ENCODE assay signal across 9 cellular contexts in genomic region chr21:44517175-44517899, GRCh38. TPM values are rescaled to one million over a fixed set of nuclear protein-coding genes. Genes with fewer than 3 reads are reported as not detected.
A peak's percentile ranks its signal among the peaks of the same experiment; 100 is the strongest.
DNase-seq lines count a peak whose midpoint lies in the region; ATAC-seq, FAIRE-seq and TF ChIP-seq lines count a peak whose summit lies in the region.
"Had no signal": no experiment of that assay in that cellular context is flagged by ENCODE, and none has a peak within 500 bp of the region (broad histone marks: within the 10 kb centered on the region; RNA-seq: fewer than 3 reads in every experiment).

No MANE protein-coding gene starts in this region.

- no peak overlapping the region for H3K18ac ChIP-seq in H1 (ENCODE audit: extremely low read depth, low read length)

- no peaks in the 10 kb centered on the region for H3K27me3 ChIP-seq in H1 (replicated peaks in 1 of 4; ENCODE audit: control insufficient read depth in 3 of 4, extremely low read depth in 1 of 4, insufficient read depth in 3 of 4, low read length in 3 of 4)

- no peak overlapping the region for H4K8ac ChIP-seq in H1 (ENCODE audit: extremely low read depth, insufficient read depth, low read length)

- H4K5ac ChIP-seq in H1 (ENCODE audit: insufficient read length, low read depth, low read length) = no peak overlapping the region

- DNase-seq in stimulated activated CD4-positive, alpha-beta T cell treated with anti-CD3 and anti-CD28 coated beads, Interleukin-15, amount 100 ng/mL, for 24 hours = peak; percentile 50
- DNase-seq in stimulated activated CD4-positive, alpha-beta T cell treated with anti-CD3 and anti-CD28 coated beads, Interleukin-12 subunit alpha, Interleukin-12 subunit beta, amount 100 ng/mL, for 4 hours = no peak
- DNase-seq in NCI-H82 treated with DMSO at 0.1 percent for 48 hours (lab: John Stamatoyannopoulos, UW; ENCODE audit: unreplicated experiment) (peak; percentile 79), H1 (ENCODE audit: low read depth in 1 of 2, low spot score in 2 of 2) (no peak), superior temporal gyrus (ENCODE audit: extremely low spot score) (peak; percentile 63), frontal cortex (ENCODE audit: low spot score in 2 of 2) (no peak)

- no peak overlapping the region for H3K23ac ChIP-seq in H1 (ENCODE audit: insufficient read length)

- H3K23me2 ChIP-seq in H1 (ENCODE audit: low read depth, low read length) = peaks cover 2% of the 10 kb centered on the region; the same call in 1 of the 2 replicates

- H3K14ac ChIP-seq in H1 (ENCODE audit: insufficient read length) = no peak overlapping the region

- peak overlapping the region; percentile 79 for H2BK5ac ChIP-seq in H1 (ENCODE audit: low read depth, low read length)

- H3K79me1 ChIP-seq in H1 (ENCODE audit: low read depth, low read length) = no peaks in the 10 kb centered on the region

- TF ChIP-seq POLR2A in H1 (IDR thresholded peaks at IDR 0.05; ENCODE audit: control extremely low read depth in 1 of 2, low read depth in 2 of 2, low read length in 2 of 2) = peak in 1 of 2 experiments; percentile 31; a peak in 1 of 3 replicates

- no peak for TF ChIP-seq CTCF in H1 (IDR thresholded peaks at IDR 0.05; ENCODE audit: control extremely low read depth in 1 of 3, insufficient read depth in 1 of 3, low read depth in 1 of 3, low read length in 3 of 3)

- H2BK120ac ChIP-seq in H1 (replicated peaks; ENCODE audit: low read depth, low read length) = no peak overlapping the region

- no peak overlapping the region for H3K27ac ChIP-seq in H1 (ENCODE audit: low read depth, low read length)

- CTCF ChIA-PET in H1 (lab: Charles Lee; ENCODE audit: partially characterized antibody) = interaction anchor here (1.1 to 1.4 kb wide), 3 partner anchors 9 to 276 kb away, joined by 3 to 5 read pairs (median 3); no protein-coding TSS in a partner anchor

- no peak overlapping the region for H3K4me3 ChIP-seq in H1 (ENCODE audit: extremely low read depth in 1 of 4, insufficient read depth in 2 of 4, low read depth in 3 of 4, low read length in 4 of 4)

- no peak overlapping the region for H3K56ac ChIP-seq in H1 (replicated peaks; ENCODE audit: insufficient read length, low read depth, low read length)

- H4K20me1 ChIP-seq in H1 (replicated peaks in 1 of 2; ENCODE audit: control insufficient read depth in 1 of 2, insufficient read depth in 2 of 2, low read length in 2 of 2) = no peaks in the 10 kb centered on the region

- no peak for ATAC-seq in HG03135 (IDR thresholded peaks at IDR 0.05; ENCODE audit: unreplicated experiment)
- ATAC-seq in HG03108 (IDR thresholded peaks at IDR 0.05; ENCODE audit: unreplicated experiment) = no peak

- peak overlapping the region; percentile 6; the same call in 1 of the 2 replicates for H2AK5ac ChIP-seq in H1 (ENCODE audit: low read depth, low read length)

- H3K4me2 ChIP-seq in H1 (ENCODE audit: insufficient read depth in 1 of 2, low read depth in 2 of 2, low read length in 2 of 2) = peak overlapping the region in 1 of 2 experiments; percentile 36; a peak in 1 of 4 replicates

- H2BK15ac ChIP-seq in H1 (ENCODE audit: low read length) = peak overlapping the region; percentile 24; the same call in 1 of the 2 replicates

- H3K79me2 ChIP-seq in H1 (ENCODE audit: control insufficient read depth in 1 of 2, insufficient read depth in 2 of 2, low read length in 2 of 2) = no peaks in the 10 kb centered on the region

- 92% methylated on average over 15 of the region's 15 CpGs; no CpG with 5 or more reads in 1 of the 2 experiments for WGBS in H1 (ENCODE audit: extremely low coverage in 1 of 2, insufficient coverage in 1 of 2, insufficient read length in 1 of 2, insufficient replicate concordance in 2 of 2, low coverage in 1 of 2, low lambda C conversion rate in 2 of 2, missing lambda C conversion rate in 1 of 2), 2 experiments

- no peak overlapping the region for H4K91ac ChIP-seq in H1 (replicated peaks; ENCODE audit: insufficient read length, low read length)

- H3K4ac ChIP-seq in H1 (replicated peaks; ENCODE audit: insufficient read length, low read depth, low read length) = no peak overlapping the region

- H2AFZ ChIP-seq in H1 (ENCODE audit: low read length) = no peak overlapping the region

- no peak overlapping the region for H2BK12ac ChIP-seq in H1 (ENCODE audit: low read depth, low read length)

- no peak for TF ChIP-seq EP300 in H1 (IDR thresholded peaks at IDR 0.05; ENCODE audit: borderline replicate concordance in 1 of 2, low read depth in 2 of 2, low read length in 2 of 2)

- H3K9ac ChIP-seq in H1 (replicated peaks in 1 of 4; ENCODE audit: extremely low read depth in 1 of 4, low read depth in 3 of 4, low read length in 3 of 4) = no peak overlapping the region

- no peaks in the 10 kb centered on the region; a peak in 2 of 4 replicates for H3K9me3 ChIP-seq in H1 (ENCODE audit: insufficient read depth in 2 of 2, low read depth in 1 of 2, low read length in 1 of 2)

- H3K36me3 ChIP-seq in H1 (ENCODE audit: control insufficient read depth in 2 of 4, insufficient read depth in 4 of 4, low read length in 3 of 4) = no peaks in the 10 kb centered on the region

- H2BK20ac ChIP-seq in H1 (ENCODE audit: low read length) = no peak overlapping the region

- POLR2A ChIA-PET in H1 (lab: Charles Lee; ENCODE audit: partially characterized antibody) = interaction anchor here (1.0 to 1.3 kb wide), 3 partner anchors 35 to 179 kb away, joined by 3 to 5 read pairs (median 4); no protein-coding TSS in a partner anchor

- peak; percentile 72 for FAIRE-seq in H1 (lab: Jason Lieb, UNC)
- no peak for FAIRE-seq in frontal cortex (lab: Jason Lieb, UNC)

- no peak for TF ChIP-seq RAD21 in H1 (IDR thresholded peaks at IDR 0.05 in 1 of 2, conservative IDR thresholded peaks at IDR 0.05 in 1 of 2; ENCODE audit: low read depth in 2 of 2, low read length in 2 of 2)

- H3K4me1 ChIP-seq in H1 (replicated peaks in 1 of 4; ENCODE audit: control insufficient read depth in 3 of 4, insufficient read depth in 4 of 4, low read length in 3 of 4) = peaks cover 0 to 3% (median 0%) of the 10 kb centered on the region in 4 experiments; a peak in 1 of 7 replicates

TF ChIP-seq in H1, 55 proteins besides CTCF, POLR2A, EP300 and RAD21 (continues in another document):
- TF ChIP-seq TBP (IDR thresholded peaks at IDR 0.05; ENCODE audit: low read depth, low read length) = no peak
- no peak for TF ChIP-seq JUND (IDR thresholded peaks at IDR 0.05; ENCODE audit: low read length)

RNA-seq across cellular contexts. Expression of gene KRTAP10-1, which starts 22.7 kb away (rescaled TPM):
- total RNA-seq in H1 (2021; fragmentation: NEBNext Ultra II Directional; extraction: Animal tissue kit (Norgen Biotek cat#: 25700)) = not detected in 2 replicates
- polyA plus RNA-seq in H1 (2011; rRNA removed) = 0.08 TPM in 1 of 2 replicates, not detected in the other
- not detected for polyA plus RNA-seq in H1 (2011; cell fraction: cytosol; rRNA removed)
- polyA plus RNA-seq in H1 (2011; cell fraction: nucleus; rRNA removed) = 0.09 TPM
- not detected in 4 replicates for polyA plus RNA-seq in H1 (2012, experiment 1 of 2)
- not detected for polyA plus RNA-seq in H1 (2012, experiment 2 of 2)
- polyA plus RNA-seq in H1 (2013, experiment 1 of 2) = not detected
- polyA plus RNA-seq in H1 (2013, experiment 2 of 2) = not detected
- not detected in 2 replicates for polyA minus RNA-seq in H1 (2011; rRNA and poly(A)+ RNA removed)
- polyA minus RNA-seq in H1 (2011; cell fraction: cytosol; rRNA and poly(A)+ RNA removed) = not detected
- 0.90 TPM for polyA minus RNA-seq in H1 (2011; cell fraction: nucleus; rRNA and poly(A)+ RNA removed)
- total RNA-seq in frontal cortex = not detected
- total RNA-seq: fibroblast of villous mesenchyme had no signal

RNA-seq across cellular contexts. Expression of gene KRTAP10-2, which starts 34.0 kb away (rescaled TPM):
- total RNA-seq in H1 (2021; fragmentation: NEBNext Ultra II Directional; extraction: Animal tissue kit (Norgen Biotek cat#: 25700)) = not detected in 2 replicates
- 0.06 and 0.11 TPM in 2 replicates for polyA plus RNA-seq in H1 (2011; rRNA removed)
- not detected for polyA plus RNA-seq in H1 (2011; cell fraction: cytosol; rRNA removed)
- 0.13 TPM for polyA plus RNA-seq in H1 (2011; cell fraction: nucleus; rRNA removed)
- polyA plus RNA-seq in H1 (2012, experiment 1 of 2) = 0.16 TPM in 1 of 4 replicates, not detected in the others
- polyA plus RNA-seq in H1 (2012, experiment 2 of 2) = not detected
- polyA plus RNA-seq in H1 (2013, experiment 1 of 2) = not detected
- not detected for polyA plus RNA-seq in H1 (2013, experiment 2 of 2)
- 0.38 and 0.51 TPM in 2 replicates for polyA minus RNA-seq in H1 (2011; rRNA and poly(A)+ RNA removed)
- not detected for polyA minus RNA-seq in H1 (2011; cell fraction: cytosol; rRNA and poly(A)+ RNA removed)
- polyA minus RNA-seq in H1 (2011; cell fraction: nucleus; rRNA and poly(A)+ RNA removed) = not detected
- total RNA-seq in frontal cortex = not detected
- total RNA-seq: fibroblast of villous mesenchyme had no signal

RNA-seq across cellular contexts. Expression of gene KRTAP10-3, which starts 41.3 kb away (rescaled TPM):
- total RNA-seq in H1 (2021; fragmentation: NEBNext Ultra II Directional; extraction: Animal tissue kit (Norgen Biotek cat#: 25700)) = not detected in 2 replicates
- polyA plus RNA-seq in H1 (2011; rRNA removed) = 0.16 TPM in 1 of 2 replicates, not detected in the other
- not detected for polyA plus RNA-seq in H1 (2011; cell fraction: cytosol; rRNA removed)
- 0.20 TPM for polyA plus RNA-seq in H1 (2011; cell fraction: nucleus; rRNA removed)
- polyA plus RNA-seq in H1 (2012, experiment 1 of 2) = not detected in 4 replicates
- not detected for polyA plus RNA-seq in H1 (2012, experiment 2 of 2)
- polyA plus RNA-seq in H1 (2013, experiment 1 of 2) = not detected
- polyA plus RNA-seq in H1 (2013, experiment 2 of 2) = not detected
- polyA minus RNA-seq in H1 (2011; rRNA and poly(A)+ RNA removed) = 0.19 TPM in 1 of 2 replicates, not detected in the other
- polyA minus RNA-seq in H1 (2011; cell fraction: cytosol; rRNA and poly(A)+ RNA removed) = not detected
- polyA minus RNA-seq in H1 (2011; cell fraction: nucleus; rRNA and poly(A)+ RNA removed) = 1.9 TPM
- total RNA-seq in frontal cortex = not detected
- total RNA-seq: fibroblast of villous mesenchyme had no signal

RNA-seq across cellular contexts. Expression of gene KRTAP10-4, which starts 56.2 kb away (rescaled TPM):
- total RNA-seq in H1 (2021; fragmentation: NEBNext Ultra II Directional; extraction: Animal tissue kit (Norgen Biotek cat#: 25700)) = not detected in 2 replicates
- polyA plus RNA-seq in H1 (2011; rRNA removed) = not detected in 2 replicates
- polyA plus RNA-seq in H1 (2011; cell fraction: cytosol; rRNA removed) = not detected
- 0.09 TPM for polyA plus RNA-seq in H1 (2011; cell fraction: nucleus; rRNA removed)
- polyA plus RNA-seq in H1 (2012, experiment 1 of 2) = not detected in 4 replicates
- polyA plus RNA-seq in H1 (2012, experiment 2 of 2) = not detected
- not detected for polyA plus RNA-seq in H1 (2013, experiment 1 of 2)
- not detected for polyA plus RNA-seq in H1 (2013, experiment 2 of 2)
- polyA minus RNA-seq in H1 (2011; rRNA and poly(A)+ RNA removed) = not detected in 2 replicates
- polyA minus RNA-seq in H1 (2011; cell fraction: cytosol; rRNA and poly(A)+ RNA removed) = not detected
- not detected for polyA minus RNA-seq in H1 (2011; cell fraction: nucleus; rRNA and poly(A)+ RNA removed)
- total RNA-seq in frontal cortex = not detected
- total RNA-seq: fibroblast of villous mesenchyme had no signal

Comparison
In these comparisons a context has a peak if more than half of its experiments do, and no peak if none do; other contexts are left out.
1. DNase-seq: peak in stimulated activated CD4-positive, alpha-beta T cell treated with anti-CD3 and anti-CD28 coated beads, Interleukin-15, amount 100 ng/mL, for 24 hours (single experiment), NCI-H82 treated with DMSO at 0.1 percent for 48 hours (single experiment) and superior temporal gyrus (single experiment); none in stimulated activated CD4-positive, alpha-beta T cell treated with anti-CD3 and anti-CD28 coated beads, Interleukin-12 subunit alpha, Interleukin-12 subunit beta, amount 100 ng/mL, for 4 hours (single experiment), H1 (0 of 2) and frontal cortex (0 of 2).